In genomic region chr1:219185486-219186117, GRCh38 we compare ENCODE assay signal across 15 cellular contexts. TPM values are rescaled to one million over a fixed set of nuclear protein-coding genes. Genes with fewer than 3 reads are reported as not detected.
DNase-seq lines count a peak whose midpoint lies in the region; ATAC-seq and TF ChIP-seq lines count a peak whose summit lies in the region.
"Had no signal": no experiment of that assay in that cellular context is flagged by ENCODE, and none has a peak within 500 bp of the region (broad histone marks: within the 10 kb centered on the region; RNA-seq: fewer than 3 reads in every experiment).

No MANE protein-coding gene starts in this region.

- H4K20me1 ChIP-seq in DOHH2 (ENCODE audit: control insufficient read depth, insufficient read depth, low read depth, low read length), result no peaks in the 10 kb centered on the region
- H4K20me1 ChIP-seq in Karpas-422 (ENCODE audit: insufficient read depth, low read depth, low read length), result no peaks in the 10 kb centered on the region

- DNase-seq in Karpas-422 (peak; percentile 60), kidney tubule cell (ENCODE audit: low spot score) (peak; percentile 10), superior temporal gyrus (ENCODE audit: extremely low spot score) (no peak), hypothalamus (lab: John Stamatoyannopoulos, UW) (no peak), HPDE6-E6E7 (ENCODE audit: extremely low spot score) (no peak), NCI-H1436 (lab: John Stamatoyannopoulos, UW) (no peak)
- DNase-seq: activated CD4-positive, alpha-beta T cell treated with anti-CD3 and anti-CD28 coated beads for 4 hours; activated naive CD4-positive, alpha-beta T cell treated with Interleukin-2 at 50 U/mL for 16 hours; aorta; kidney glomerular epithelial cell; NCI-H2081; NCI-H510A treated with DMSO at 0.1 percent for 48 hours; trophoblast cell had no signal

- H3K36me3 ChIP-seq in DOHH2 (ENCODE audit: control insufficient read depth, low read length) (peaks cover 51% of the 10 kb centered on the region), Karpas-422 (ENCODE audit: insufficient read depth, low read length) (peaks cover 54% of the 10 kb centered on the region)

- H3K27me3 ChIP-seq in DOHH2 (ENCODE audit: control insufficient read depth, low read length), result no peaks in the 10 kb centered on the region
- H3K27me3 ChIP-seq in Karpas-422 (ENCODE audit: low read length), result no peaks in the 10 kb centered on the region

- H3K9me2 ChIP-seq in DOHH2 (replicated peaks; ENCODE audit: control insufficient read depth, low read length) (no peaks in the 10 kb centered on the region), Karpas-422 (replicated peaks; ENCODE audit: insufficient read depth, low read length) (no peaks in the 10 kb centered on the region; the same call in 1 of the 2 replicates)

- peaks cover 29% of the 10 kb centered on the region for H3F3A ChIP-seq in DOHH2 (ENCODE audit: control insufficient read depth, insufficient read depth)

- H3K9me3 ChIP-seq in DOHH2 (ENCODE audit: control insufficient read depth, insufficient read depth, low read length), result no peaks in the 10 kb centered on the region
- H3K9me3 ChIP-seq in Karpas-422 (ENCODE audit: low read length), result no peaks in the 10 kb centered on the region

- H3K9ac ChIP-seq in Karpas-422 (ENCODE audit: low read length), result peak overlapping the region; percentile 42; the same call in 1 of the 2 replicates

- H3K4me2 ChIP-seq in DOHH2 (ENCODE audit: low read length) (peak overlapping the region; percentile 68), Karpas-422 (ENCODE audit: low read depth, low read length, poor library complexity, severe bottlenecking) (peak overlapping the region; percentile 96)

- no peak overlapping the region for H2AFZ ChIP-seq in Karpas-422 (ENCODE audit: low read length)

- H3K27ac ChIP-seq in DOHH2 (ENCODE audit: low read depth, low read length) (peak overlapping the region; percentile 91), Karpas-422 (ENCODE audit: low read length) (peak overlapping the region; percentile 99)

- ATAC-seq in GM19351 (IDR thresholded peaks at IDR 0.05; ENCODE audit: unreplicated experiment), result peak; percentile 19

- H3K4me1 ChIP-seq in DOHH2 (ENCODE audit: control insufficient read depth, low read length) (peaks cover 68% of the 10 kb centered on the region), Karpas-422 (ENCODE audit: low read length) (peaks cover 72% of the 10 kb centered on the region)

- H3K4me3 ChIP-seq in DOHH2 (ENCODE audit: low read length) (peak overlapping the region; percentile 5), Karpas-422 (ENCODE audit: low read length) (peak overlapping the region; percentile 20; the same call in 1 of the 2 replicates)

- H3K79me2 ChIP-seq in DOHH2 (ENCODE audit: control insufficient read depth, low read length) (peaks cover 73% of the 10 kb centered on the region), Karpas-422 (ENCODE audit: low read length) (peaks cover 75% of the 10 kb centered on the region)

- no peak for TF ChIP-seq CTCF in DOHH2 (IDR thresholded peaks at IDR 0.05; ENCODE audit: low read depth, low read length, poor library complexity, severe bottlenecking)

RNA-seq across cellular contexts. Expression of gene LYPLAL1, which starts 11.9 kb away (rescaled TPM):
- total RNA-seq in Karpas-422 (2014; rRNA removed; shearing (Covaris generic); ENCODE audit: low replicate concordance), result 24.3 and 85.1 TPM in 2 replicates

Comparison
In these comparisons a context has a peak if more than half of its experiments do, and no peak if none do; other contexts are left out.
1. DNase-seq: peak in Karpas-422 (single experiment) and kidney tubule cell (single experiment); none in superior temporal gyrus (single experiment), hypothalamus (0 of 51), HPDE6-E6E7 (single experiment) and NCI-H1436 (single experiment).